Comparison of ENCODE assay signal across 10 cellular contexts in the genomic region with DNA sequence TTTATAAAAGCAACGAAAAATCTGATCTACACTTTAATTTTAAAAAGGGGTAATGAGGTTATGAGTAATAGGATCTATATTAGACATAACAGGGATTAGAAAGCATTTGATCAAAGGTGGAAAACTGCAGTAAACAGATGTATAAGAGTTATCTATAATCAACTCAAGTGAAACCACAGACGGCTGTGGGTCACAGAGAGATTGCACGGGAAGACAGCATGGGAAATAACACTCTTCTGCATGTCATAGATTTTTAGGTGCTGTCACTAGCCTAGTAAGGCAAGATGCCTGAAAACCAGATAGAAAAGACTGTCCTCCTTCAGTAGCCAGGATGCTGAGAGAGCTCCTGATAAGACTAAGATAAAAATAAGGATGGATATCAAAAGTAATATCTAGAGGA. TPM values are rescaled to one million over a fixed set of nuclear protein-coding genes. Genes with fewer than 3 reads are reported as not detected.
DNase-seq lines count a peak whose midpoint lies in the region; ATAC-seq and TF ChIP-seq lines count a peak whose summit lies in the region.
"Had no signal": no experiment of that assay in that cellular context is flagged by ENCODE, and none has a peak within 500 bp of the region (broad histone marks: within the 10 kb centered on the region; RNA-seq: fewer than 3 reads in every experiment).

No MANE protein-coding gene starts in this region.

- H3K27me3 Mint-ChIP-seq in activated naive CD8-positive, alpha-beta T cell treated with anti-CD3 and anti-CD28 coated beads, Interleukin-2, amount 10 ng/mL, durations not matched to agents 7 days and 5 days = no peaks in the 10 kb centered on the region

- H3K36me3 ChIP-seq in parathyroid adenoma (ENCODE audit: control insufficient read depth, insufficient read depth, low read length) = no peaks in the 10 kb centered on the region
- no peaks in the 10 kb centered on the region for H3K36me3 ChIP-seq in GM23248 (ENCODE audit: low read depth)

- DNase-seq in G401 (ENCODE audit: low spot score) (peak; percentile 48), NAMALWA (ENCODE audit: low spot score) (peak; percentile 29), RPMI8226 (no peak), GM23248 (no peak)
- DNase-seq in activated naive CD8-positive, alpha-beta T cell treated with anti-CD3 and anti-CD28 coated beads, Interleukin-2, amount 10 ng/mL, durations not matched to agents 7 days and 5 days = no peak
- DNase-seq: NCI-H748 treated with DMSO at 0.1 percent for 48 hours had no signal

- peaks cover 11% of the 10 kb centered on the region for H3F3A ChIP-seq in GM23248 (ENCODE audit: insufficient read depth)

- WGBS in GM23248 (ENCODE audit: low coverage in 1 of 2, low lambda C conversion rate in 2 of 2, missing lambda C conversion rate in 2 of 2), 2 experiments = 84 to 85% methylated on average over 3 of the region's 3 CpGs

- in situ Hi-C loops in G401 (cut with HindIII; ENCODE audit: low sequenced_read_pairs) (no loop called here), GM23248 (cut with MboI) (no loop called here)

- H3K4me1 Mint-ChIP-seq in activated naive CD8-positive, alpha-beta T cell treated with anti-CD3 and anti-CD28 coated beads, Interleukin-2, amount 10 ng/mL, durations not matched to agents 7 days and 5 days = peaks cover 54% of the 10 kb centered on the region

- H3K79me2 ChIP-seq in parathyroid adenoma (no peaks in the 10 kb centered on the region), GM23248 (ENCODE audit: insufficient read depth) (no peaks in the 10 kb centered on the region)

- peak overlapping the region; percentile 86 for H3K4me3 Mint-ChIP-seq in activated naive CD8-positive, alpha-beta T cell treated with anti-CD3 and anti-CD28 coated beads, Interleukin-2, amount 10 ng/mL, durations not matched to agents 7 days and 5 days

- no peak for TF ChIP-seq CTCF in parathyroid adenoma (IDR thresholded peaks at IDR 0.05)

- peak overlapping the region; percentile 76 for H3K27ac Mint-ChIP-seq in activated naive CD8-positive, alpha-beta T cell treated with anti-CD3 and anti-CD28 coated beads, Interleukin-2, amount 10 ng/mL, durations not matched to agents 7 days and 5 days

- H3K9ac ChIP-seq in parathyroid adenoma (no peak overlapping the region), GM23248 (no peak overlapping the region)

- H3K9me2 ChIP-seq in GM23248 (ENCODE audit: insufficient read depth) = no peaks in the 10 kb centered on the region

- no peaks in the 10 kb centered on the region for H3K9me3 Mint-ChIP-seq in activated naive CD8-positive, alpha-beta T cell treated with anti-CD3 and anti-CD28 coated beads, Interleukin-2, amount 10 ng/mL, durations not matched to agents 7 days and 5 days

- H3K9me3 ChIP-seq in parathyroid adenoma (ENCODE audit: control insufficient read depth, low read length) = no peaks in the 10 kb centered on the region
- H3K9me3 ChIP-seq in GM23248 (ENCODE audit: low read depth) = no peaks in the 10 kb centered on the region

- H4K20me1 ChIP-seq in GM23248 (ENCODE audit: insufficient read depth) = no peaks in the 10 kb centered on the region

- no peaks in the 10 kb centered on the region for H3K4me1 ChIP-seq in parathyroid adenoma
- peaks cover 11% of the 10 kb centered on the region for H3K4me1 ChIP-seq in GM23248 (ENCODE audit: insufficient read depth)

- H2AFZ ChIP-seq in parathyroid adenoma (no peak overlapping the region), GM23248 (no peak overlapping the region)

- H3K27me3 ChIP-seq in parathyroid adenoma (ENCODE audit: control insufficient read depth, insufficient read depth, low read length) = no peaks in the 10 kb centered on the region
- no peaks in the 10 kb centered on the region for H3K27me3 ChIP-seq in GM23248 (replicated peaks; ENCODE audit: insufficient read depth)

- H3K4me2 ChIP-seq in parathyroid adenoma (ENCODE audit: low read length) (no peak overlapping the region), GM23248 (ENCODE audit: unreplicated experiment) (no peak overlapping the region)

- POLR2A ChIA-PET in activated naive CD8-positive, alpha-beta T cell treated with anti-CD3 and anti-CD28 coated beads, Interleukin-2, amount 10 ng/mL, durations not matched to agents 7 days and 5 days (lab: Charles Lee) = interaction anchor here (2.6 to 3.1 kb wide), 2 partner anchors 32 to 40 kb away, joined by 7 to 10 read pairs; no protein-coding TSS in a partner anchor

- H3K27ac ChIP-seq in parathyroid adenoma (peak overlapping the region; percentile 9), GM23248 (no peak overlapping the region)

- H3K36me3 Mint-ChIP-seq in activated naive CD8-positive, alpha-beta T cell treated with anti-CD3 and anti-CD28 coated beads, Interleukin-2, amount 10 ng/mL, durations not matched to agents 7 days and 5 days = peaks cover 12% of the 10 kb centered on the region

- ATAC-seq in activated naive CD8-positive, alpha-beta T cell treated with anti-CD3 and anti-CD28 coated beads, Interleukin-2, amount 10 ng/mL, durations not matched to agents 7 days and 5 days (ENCODE audit: low read depth) = no peak
- ATAC-seq in GM18861 (IDR thresholded peaks at IDR 0.05; ENCODE audit: unreplicated experiment) (no peak), HG03520 (IDR thresholded peaks at IDR 0.05; ENCODE audit: unreplicated experiment) (no peak)

- H3K4me3 ChIP-seq in parathyroid adenoma (ENCODE audit: low read depth, low read length) = no peak overlapping the region
- no peak overlapping the region for H3K4me3 ChIP-seq in GM23248

RNA-seq across cellular contexts. Expression of a gene that starts 1.8 kb away (rescaled TPM):
- total RNA-seq in G401 (2014; rRNA removed; shearing (Covaris generic)) = not detected in 2 replicates
- 10 to 100 TPM; 24.1 to 27.3 TPM for total RNA-seq in activated naive CD8-positive, alpha-beta T cell treated with anti-CD3 and anti-CD28 coated beads, Interleukin-2, amount 10 ng/mL, durations not matched to agents 7 days and 5 days
- 6.3 and 7.5 TPM in 2 replicates for total RNA-seq in GM23248 (2014; rRNA removed; shearing (Covaris generic))
- 6.7 and 8.1 TPM in 2 replicates for polyA plus RNA-seq in GM23248 (2016; fragmentation: Nextera tagmentation; extraction: Ambion mirVana)

RNA-seq across cellular contexts. Expression of a gene that starts 15.8 kb away (rescaled TPM):
- 0.03 TPM in 1 of 2 replicates, not detected in the other for total RNA-seq in G401 (2014; rRNA removed; shearing (Covaris generic))
- 10 to 100 TPM; 14.7 to 16.0 TPM for total RNA-seq in activated naive CD8-positive, alpha-beta T cell treated with anti-CD3 and anti-CD28 coated beads, Interleukin-2, amount 10 ng/mL, durations not matched to agents 7 days and 5 days
- total RNA-seq in GM23248 (2014; rRNA removed; shearing (Covaris generic)) = 5.9 and 7.8 TPM in 2 replicates
- 4.1 and 4.6 TPM in 2 replicates for polyA plus RNA-seq in GM23248 (2016; fragmentation: Nextera tagmentation; extraction: Ambion mirVana)

RNA-seq across cellular contexts. Expression of a gene that starts 54.3 kb away (rescaled TPM):
- total RNA-seq in G401 (2014; rRNA removed; shearing (Covaris generic)) = not detected in 2 replicates
- not detected for total RNA-seq in activated naive CD8-positive, alpha-beta T cell treated with anti-CD3 and anti-CD28 coated beads, Interleukin-2, amount 10 ng/mL, durations not matched to agents 7 days and 5 days
- not detected in 2 replicates for total RNA-seq in GM23248 (2014; rRNA removed; shearing (Covaris generic))
- 0.20 TPM in 1 of 2 replicates, not detected in the other for polyA plus RNA-seq in GM23248 (2016; fragmentation: Nextera tagmentation; extraction: Ambion mirVana)
- total RNA-seq: LHCN-M2 had no signal

Comparison
In these comparisons a context has a peak if more than half of its experiments do, and no peak if none do; other contexts are left out.
1. DNase-seq: peak in G401 (single experiment) and NAMALWA (single experiment); none in activated naive CD8-positive, alpha-beta T cell treated with anti-CD3 and anti-CD28 coated beads, Interleukin-2, amount 10 ng/mL, durations not matched to agents 7 days and 5 days (single experiment), RPMI8226 (single experiment) and GM23248 (single experiment).